In the genomic region with DNA sequence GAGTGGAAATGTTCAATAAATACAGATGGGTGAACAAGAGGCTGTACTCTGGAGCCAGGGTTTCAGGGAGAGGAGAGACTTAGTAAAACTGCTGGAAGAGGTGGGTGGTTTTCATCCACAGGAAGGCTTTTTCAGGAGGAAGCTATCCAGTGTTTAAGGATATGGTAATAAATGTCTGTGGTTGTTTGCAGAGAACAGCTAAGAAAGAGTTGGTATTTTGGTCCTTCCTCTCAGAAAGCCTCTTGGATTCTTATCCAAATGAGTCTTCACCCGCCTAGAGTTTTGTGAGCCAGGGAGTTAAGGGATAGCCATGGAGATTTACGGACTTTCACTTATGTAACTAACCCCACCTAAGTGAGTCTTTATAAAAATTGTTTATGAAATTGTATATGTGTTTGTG, we compare ENCODE assay signal across 15 cellular contexts.
"Had no signal": no experiment of that assay in that cellular context is flagged by ENCODE, and none has a peak within 500 bp of the region (broad histone marks: within the 10 kb centered on the region; RNA-seq: fewer than 3 reads in every experiment).

No MANE protein-coding gene starts in this region.

- H3K4me3 ChIP-seq: mucosa of descending colon, prostate gland, upper lobe of left lung had no signal

- H3K9me3 Mint-ChIP-seq: activated naive CD8-positive, alpha-beta T cell treated with anti-CD3 and anti-CD28 coated beads for 36 hours; stimulated activated naive CD8-positive, alpha-beta T cell treated with anti-CD3 and anti-CD28 coated beads, Interleukin-15, Interleukin-2, amounts not matched to agents 100 ng/mL and 50 ng/mL, for 24 hours had no signal

- H3K4me3 Mint-ChIP-seq: activated CD4-positive, alpha-beta memory T cell treated with anti-CD3 and anti-CD28 coated beads, Interleukin-2, amount 10 ng/mL, durations not matched to agents 7 days and 5 days; activated CD4-positive, alpha-beta T cell treated with anti-CD3 and anti-CD28 coated beads for 36 hours; activated naive CD8-positive, alpha-beta T cell treated with anti-CD3 and anti-CD28 coated beads for 36 hours; naive thymus-derived CD8-positive, alpha-beta T cell; stimulated activated naive CD8-positive, alpha-beta T cell treated with anti-CD3 and anti-CD28 coated beads, Interleukin-15, Interleukin-2, amounts not matched to agents 100 ng/mL and 50 ng/mL, for 24 hours had no signal

- H3K27ac ChIP-seq: prostate gland, upper lobe of left lung had no signal

- H3K36me3 Mint-ChIP-seq: activated naive CD8-positive, alpha-beta T cell treated with anti-CD3 and anti-CD28 coated beads for 36 hours; naive thymus-derived CD8-positive, alpha-beta T cell had no signal

- ATAC-seq: activated CD4-positive, alpha-beta T cell treated with anti-CD3 and anti-CD28 coated beads for 36 hours; mucosa of descending colon; naive thymus-derived CD8-positive, alpha-beta T cell had no signal

- H3K27me3 Mint-ChIP-seq: activated CD4-positive, alpha-beta memory T cell treated with anti-CD3 and anti-CD28 coated beads, Interleukin-2, amount 10 ng/mL, durations not matched to agents 7 days and 5 days; activated CD4-positive, alpha-beta T cell treated with anti-CD3 and anti-CD28 coated beads for 36 hours; stimulated activated naive CD8-positive, alpha-beta T cell treated with anti-CD3 and anti-CD28 coated beads, Interleukin-15, Interleukin-2, amounts not matched to agents 100 ng/mL and 50 ng/mL, for 24 hours had no signal

- H3K27ac Mint-ChIP-seq: activated CD4-positive, alpha-beta memory T cell treated with anti-CD3 and anti-CD28 coated beads, Interleukin-2, amount 10 ng/mL, durations not matched to agents 7 days and 5 days; activated CD4-positive, alpha-beta T cell treated with anti-CD3 and anti-CD28 coated beads for 36 hours; activated naive CD8-positive, alpha-beta T cell treated with anti-CD3 and anti-CD28 coated beads for 36 hours; naive thymus-derived CD8-positive, alpha-beta T cell; stimulated activated naive CD8-positive, alpha-beta T cell treated with anti-CD3 and anti-CD28 coated beads, Interleukin-15, Interleukin-2, amounts not matched to agents 100 ng/mL and 50 ng/mL, for 24 hours had no signal

- H3K9me3 ChIP-seq: mucosa of descending colon, prostate gland, upper lobe of left lung had no signal

- H3K27me3 ChIP-seq: upper lobe of left lung had no signal

- H3K4me1 ChIP-seq: prostate gland, upper lobe of left lung had no signal

- DNase-seq: activated CD4-positive, alpha-beta memory T cell treated with anti-CD3 and anti-CD28 coated beads, Interleukin-2, amount 10 ng/mL, durations not matched to agents 7 days and 5 days; activated CD4-positive, alpha-beta T cell treated with anti-CD3 and anti-CD28 coated beads for 36 hours; activated gamma-delta T cell treated with Interleukin-2 at 50 U/mL for 16 hours; activated naive CD8-positive, alpha-beta T cell treated with anti-CD3 and anti-CD28 coated beads for 36 hours; activated T-cell treated with anti-CD3 and anti-CD28 coated beads, Interleukin-2, amount 50 U/mL, for 48 hours; foreskin melanocyte; head of caudate nucleus; mucosa of descending colon; naive thymus-derived CD8-positive, alpha-beta T cell; occipital lobe; stimulated activated CD4-positive, alpha-beta T cell treated with anti-CD3 and anti-CD28 coated beads, Interleukin-4, amount 100 ng/mL, for 1 hour; T-helper 9 cell; upper lobe of left lung had no signal

- H3K36me3 ChIP-seq: prostate gland, upper lobe of left lung had no signal

- H3K4me1 Mint-ChIP-seq: activated CD4-positive, alpha-beta memory T cell treated with anti-CD3 and anti-CD28 coated beads, Interleukin-2, amount 10 ng/mL, durations not matched to agents 7 days and 5 days; activated naive CD8-positive, alpha-beta T cell treated with anti-CD3 and anti-CD28 coated beads for 36 hours; naive thymus-derived CD8-positive, alpha-beta T cell had no signal
